In genomic region chr5:136731241-136731885, GRCh38 we compare ENCODE assay signal across 2 cellular contexts.
TF ChIP-seq lines count a peak whose summit lies in the region.

No MANE protein-coding gene starts in this region.

TF ChIP-seq in IMR-90, 13 proteins besides CTCF, POLR2A, EP300 and RAD21:
- no peak for TF ChIP-seq USF2 (IDR thresholded peaks at IDR 0.05; ENCODE audit: low read depth, low read length)
- TF ChIP-seq NFE2L2 (IDR thresholded peaks at IDR 0.05; ENCODE audit: low read depth, low read length) = no peak
- no peak for TF ChIP-seq BHLHE40 (IDR thresholded peaks at IDR 0.05; ENCODE audit: low read depth, low read length)
- no peak for TF ChIP-seq RFX5 (IDR thresholded peaks at IDR 0.05; ENCODE audit: low read depth, low read length)
- TF ChIP-seq CHD1 (IDR thresholded peaks at IDR 0.05; ENCODE audit: low read depth, low read length) = no peak
- TF ChIP-seq MXI1 (IDR thresholded peaks at IDR 0.05; ENCODE audit: borderline replicate concordance, low read depth, low read length) = no peak
- no peak for TF ChIP-seq MAZ (IDR thresholded peaks at IDR 0.05; ENCODE audit: borderline replicate concordance, low read depth, low read length)
- TF ChIP-seq RCOR1 (IDR thresholded peaks at IDR 0.05; ENCODE audit: insufficient replicate concordance, low read length) = no peak
- no peak for TF ChIP-seq CEBPB (IDR thresholded peaks at IDR 0.05; ENCODE audit: low read depth, low read length)
- no peak for TF ChIP-seq MAFK (IDR thresholded peaks at IDR 0.05; ENCODE audit: low read depth, low read length)
- TF ChIP-seq ELK1 (IDR thresholded peaks at IDR 0.05; ENCODE audit: borderline replicate concordance, low read depth, low read length) = no peak
- no peak for TF ChIP-seq SMC3 (IDR thresholded peaks at IDR 0.05; ENCODE audit: low read depth, low read length)
- no peak for TF ChIP-seq FOS (IDR thresholded peaks at IDR 0.05; ENCODE audit: low read depth, low read length)

TF ChIP-seq in SK-N-SH, 30 proteins besides CTCF, POLR2A, EP300 and RAD21:
- TF ChIP-seq FOXJ3 (CRISPR knock-in tag; IDR thresholded peaks at IDR 0.05) (no peak), MEF2A (IDR thresholded peaks at IDR 0.05; ENCODE audit: borderline replicate concordance, low read depth) (no peak), ZBTB33 (IDR thresholded peaks at IDR 0.05; ENCODE audit: borderline replicate concordance, low read depth) (no peak), FOSL2 (IDR thresholded peaks at IDR 0.05; ENCODE audit: borderline replicate concordance, low read depth) (no peak), SMC3 (IDR thresholded peaks at IDR 0.05; ENCODE audit: low read depth, low read length) (no peak), JUND (IDR thresholded peaks at IDR 0.05) (no peak), RCOR1 (IDR thresholded peaks at IDR 0.05; ENCODE audit: low read length) (no peak), CHD2 (IDR thresholded peaks at IDR 0.05; ENCODE audit: low read length, partially characterized antibody) (no peak), TEAD4 (IDR thresholded peaks at IDR 0.05; ENCODE audit: borderline replicate concordance, insufficient read depth) (no peak)
